In genomic region chr9:37007295-37007694, GRCh38 we compare ENCODE assay signal across 22 cellular contexts. TPM values are rescaled to one million over a fixed set of nuclear protein-coding genes. Genes with fewer than 3 reads are reported as not detected.
"Had no signal": no experiment of that assay in that cellular context is flagged by ENCODE, and none has a peak within 500 bp of the region (broad histone marks: within the 10 kb centered on the region; RNA-seq: fewer than 3 reads in every experiment).

No MANE protein-coding gene starts in this region.

- H3K4me3 Mint-ChIP-seq: dendritic cell treated with granulocyte-macrophage colony-stimulating factor and Interleukin-4, amounts not matched to agents 40 ng/mL and 50 ng/mL, for 4 days; effector memory CD8-positive, alpha-beta T cell; naive thymus-derived CD8-positive, alpha-beta T cell; neural crest cell; type B pancreatic cell had no signal

- H3K9me3 Mint-ChIP-seq: dendritic cell treated with granulocyte-macrophage colony-stimulating factor and Interleukin-4, amounts not matched to agents 40 ng/mL and 50 ng/mL, for 4 days; effector memory CD8-positive, alpha-beta T cell; naive thymus-derived CD8-positive, alpha-beta T cell; neural crest cell; type B pancreatic cell had no signal

- DNase-seq: effector memory CD8-positive, alpha-beta T cell; gastrocnemius medialis; heart right ventricle; hypothalamus; kidney glomerular epithelial cell; naive thymus-derived CD8-positive, alpha-beta T cell; posterior cingulate gyrus; sigmoid colon; stimulated activated CD4-positive, alpha-beta T cell treated with anti-CD3 and anti-CD28 coated beads, Interleukin-12 subunit alpha, Interleukin-12 subunit beta, amount 100 ng/mL, for 4 hours; stimulated activated naive CD8-positive, alpha-beta T cell treated with anti-CD3 and anti-CD28 coated beads, Interleukin-15, Interleukin-2, amounts not matched to agents 100 U/mL and 50 U/mL, for 24 hours; thyroid gland had no signal

- H3K4me1 ChIP-seq: gastrocnemius medialis, thyroid gland had no signal

- H3K4me3 ChIP-seq: esophagus muscularis mucosa, gastrocnemius medialis, heart right ventricle, sigmoid colon, skin epidermis, suprapubic skin, thyroid gland had no signal

- H3K27ac Mint-ChIP-seq: dendritic cell treated with granulocyte-macrophage colony-stimulating factor and Interleukin-4, amounts not matched to agents 40 ng/mL and 50 ng/mL, for 4 days; effector memory CD8-positive, alpha-beta T cell; type B pancreatic cell had no signal

- H3K27ac ChIP-seq: epithelial cell of prostate, esophagus muscularis mucosa, gastrocnemius medialis, heart right ventricle, sigmoid colon, skin epidermis, suprapubic skin, thyroid gland had no signal

- H3K36me3 ChIP-seq: esophagus muscularis mucosa, gastrocnemius medialis, heart right ventricle, sigmoid colon, suprapubic skin, thyroid gland had no signal

- H3K36me3 Mint-ChIP-seq: naive thymus-derived CD8-positive, alpha-beta T cell; type B pancreatic cell had no signal

- ATAC-seq: effector memory CD8-positive, alpha-beta T cell; gastrocnemius medialis; heart right ventricle; naive thymus-derived CD8-positive, alpha-beta T cell; stimulated activated naive CD8-positive, alpha-beta T cell treated with anti-CD3 and anti-CD28 coated beads, Interleukin-15, Interleukin-2, amounts not matched to agents 100 U/mL and 50 U/mL, for 24 hours had no signal

- H3K9me3 ChIP-seq: esophagus muscularis mucosa, gastrocnemius medialis, heart right ventricle, sigmoid colon, suprapubic skin, thyroid gland had no signal

RNA-seq across cellular contexts. Expression of gene PAX5, which starts 26.8 kb away (rescaled TPM):
- total RNA-seq: fibroblast of villous mesenchyme, lung microvascular endothelial cell, osteocyte, pulmonary artery endothelial cell, sigmoid colon had no signal
